In the genomic region with DNA sequence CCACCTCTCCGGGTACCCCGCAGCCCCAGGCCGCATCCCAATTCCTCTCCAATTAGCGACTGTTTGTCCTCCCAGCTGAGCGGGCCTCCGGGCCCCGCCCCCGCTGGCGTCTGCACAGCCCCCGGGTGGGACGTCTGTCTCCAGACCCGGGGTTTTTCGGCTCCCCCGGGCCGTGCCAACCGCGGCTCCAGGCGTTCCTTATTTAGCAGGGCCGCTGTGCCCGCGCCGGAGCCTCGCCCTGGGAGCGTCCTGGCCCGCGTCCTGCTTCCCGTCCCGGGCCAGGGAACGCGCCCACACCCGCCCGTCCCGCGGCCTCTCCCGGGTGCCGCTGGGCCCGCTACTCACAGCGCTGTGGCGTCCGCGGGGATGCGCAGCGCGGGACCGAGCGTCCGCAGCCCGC, we compare ENCODE assay signal across 8 cellular contexts. TPM values are rescaled to one million over a fixed set of nuclear protein-coding genes. Genes with fewer than 3 reads are reported as not detected.
DNase-seq lines count a peak whose midpoint lies in the region; TF ChIP-seq lines count a peak whose summit lies in the region.
"Not testable (repeated sequence)": the region's sequence is repeated elsewhere in the genome, so short reads cannot be mapped to it uniquely, and the experiment has no call there.

No MANE protein-coding gene starts in this region.

- H3K4me3 Mint-ChIP-seq in endodermal cell (peak overlapping the region; percentile 57), osteocyte (ENCODE audit: unreplicated experiment) (peak overlapping the region; percentile 69)

- not testable (repeated sequence) for H3K4me1 ChIP-seq in endodermal cell (ENCODE audit: control insufficient read depth, insufficient read depth, low read length); subcutaneous abdominal adipose tissue (ENCODE audit: control insufficient read depth in 5 of 5, insufficient read depth in 5 of 5, low read length in 5 of 5)

- not testable (repeated sequence) for H3K36me3 ChIP-seq in SK-N-MC (ENCODE audit: insufficient read depth, low read length); endodermal cell (ENCODE audit: control insufficient read depth, insufficient read depth, low read length); subcutaneous abdominal adipose tissue (ENCODE audit: control insufficient read depth in 5 of 5, insufficient read depth in 5 of 5, low read length in 5 of 5)

- peak; percentile 24 for DNase-seq in CD1c-positive myeloid dendritic cell (ENCODE audit: extremely low spot score)
- peak; percentile 12 for DNase-seq in KBM-7
- DNase-seq in SK-N-MC (ENCODE audit: low read depth, low spot score); osteocyte (ENCODE audit: extremely low spot score, unreplicated experiment): not testable (repeated sequence)
- peak; percentile 70 for DNase-seq in activated effector memory CD4-positive, alpha-beta T cell treated with anti-CD3 and anti-CD28 coated beads, Interleukin-2, amount 50 U/mL, for 16 hours
- peak; percentile 51 for DNase-seq in endodermal cell
- DNase-seq in iPS-NIHi11 (ENCODE audit: low spot score) = peak; percentile 6

- peak overlapping the region; percentile 68 for H3K4me3 ChIP-seq in SK-N-MC
- peak overlapping the region; percentile 58 for H3K4me3 ChIP-seq in endodermal cell (ENCODE audit: low read length)
- peak overlapping the region; percentile 36 to 59 (median 55) for H3K4me3 ChIP-seq in subcutaneous abdominal adipose tissue (ENCODE audit: low read depth in 1 of 5, low read length in 5 of 5)

- not testable (repeated sequence) for H3K36me3 Mint-ChIP-seq in endodermal cell (ENCODE audit: low read depth); osteocyte (ENCODE audit: unreplicated experiment)

- H3K27me3 ChIP-seq in endodermal cell (ENCODE audit: control insufficient read depth, insufficient read depth, low read length, poor library complexity, severe bottlenecking); subcutaneous abdominal adipose tissue (ENCODE audit: control insufficient read depth in 5 of 5, insufficient read depth in 4 of 5, low read length in 5 of 5): not testable (repeated sequence)

- not testable (repeated sequence) for H3K27me3 Mint-ChIP-seq in endodermal cell (ENCODE audit: insufficient read depth); osteocyte (ENCODE audit: unreplicated experiment)

- not testable (repeated sequence) for H3K4me1 Mint-ChIP-seq in endodermal cell; osteocyte (ENCODE audit: unreplicated experiment)

- H3K27ac ChIP-seq in SK-N-MC; endodermal cell (ENCODE audit: low read depth, low read length); subcutaneous abdominal adipose tissue (ENCODE audit: low read depth, low read length): not testable (repeated sequence)

- no CpG with 5 or more reads among the region's 48 CpGs for WGBS in endodermal cell (ENCODE audit: insufficient coverage in 1 of 2, insufficient read length in 1 of 2), 2 experiments

- not testable (repeated sequence) for H3K9me3 Mint-ChIP-seq in endodermal cell; osteocyte (ENCODE audit: unreplicated experiment)

- not testable (repeated sequence) for H3K9me3 ChIP-seq in SK-N-MC (ENCODE audit: low read depth, low read length); endodermal cell (ENCODE audit: control insufficient read depth, low read length); subcutaneous abdominal adipose tissue (ENCODE audit: control insufficient read depth in 5 of 5, low read length in 5 of 5)

- not testable (repeated sequence) for H3K27ac Mint-ChIP-seq in endodermal cell; osteocyte (ENCODE audit: unreplicated experiment)

- not testable (repeated sequence) for H3K9ac ChIP-seq in SK-N-MC (ENCODE audit: insufficient read length); endodermal cell (ENCODE audit: extremely low read depth, low read length, poor library complexity, severe bottlenecking)
- peak overlapping the region in 1 of 5 donors; percentile 45 for H3K9ac ChIP-seq in subcutaneous abdominal adipose tissue (ENCODE audit: low read length in 5 of 5)

- TF ChIP-seq CTCF in endodermal cell (conservative IDR thresholded peaks at IDR 0.05); osteocyte (IDR thresholded peaks at IDR 0.05): not testable (repeated sequence)

- in situ Hi-C loops in KBM-7 (cut with MboI; ENCODE audit: low pct_unique_long_range_greater_than_20kb, low sequenced_read_pairs) = not testable (repeated sequence)

RNA-seq across cellular contexts. Expression of a gene that starts 59.9 kb away (rescaled TPM):
- total RNA-seq in endodermal cell = 10 to 100 TPM; 28.6 to 30.6 TPM
- 27.4 TPM for polyA plus RNA-seq in endodermal cell (2013, experiment 1 of 2)
- 25.0 TPM for polyA plus RNA-seq in endodermal cell (2013, experiment 2 of 2)
- total RNA-seq in osteocyte = 23.8 and 24.2 TPM in 2 replicates
